Comparison of ENCODE assay signal across 9 cellular contexts in the genomic region with DNA sequence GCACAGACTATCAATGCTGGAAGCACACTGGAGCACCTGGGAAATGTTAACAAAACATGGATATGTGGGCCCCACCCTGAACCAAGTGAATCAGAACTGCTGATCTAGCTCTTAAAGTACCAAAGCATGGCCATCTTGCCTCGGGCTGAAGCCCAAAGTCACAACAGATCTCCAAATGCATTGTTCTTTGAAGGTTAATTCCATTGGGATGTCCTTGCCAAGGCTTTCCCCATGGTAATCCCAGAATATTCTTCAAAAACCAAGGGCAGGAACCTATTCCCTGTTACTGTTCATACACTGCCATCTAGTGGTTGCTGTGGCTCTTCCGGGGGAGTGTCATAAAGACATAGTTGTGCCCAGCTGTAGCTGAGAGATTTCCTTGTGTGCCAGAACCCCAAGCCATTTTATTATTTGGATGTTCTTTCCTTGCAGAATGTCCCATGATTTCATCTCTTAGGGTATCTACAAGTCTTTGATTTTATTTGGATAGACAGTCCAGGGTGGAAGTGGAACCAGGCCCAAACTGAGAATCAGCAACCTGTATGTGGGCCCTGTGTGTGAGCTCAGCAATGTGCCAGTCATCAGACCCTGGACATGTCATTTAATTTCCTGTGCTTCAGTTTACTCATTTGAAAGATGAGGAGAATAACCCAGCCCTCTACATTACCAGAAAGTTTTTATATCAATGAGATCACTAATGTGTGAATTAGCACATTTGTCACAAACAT.
A peak's percentile ranks its signal among the peaks of the same experiment; 100 is the strongest.
DNase-seq lines count a peak whose midpoint lies in the region; FAIRE-seq and TF ChIP-seq lines count a peak whose summit lies in the region.
"Had no signal": no experiment of that assay in that cellular context is flagged by ENCODE, and none has a peak within 500 bp of the region (broad histone marks: within the 10 kb centered on the region; RNA-seq: fewer than 3 reads in every experiment).

No MANE protein-coding gene starts in this region.

- no peaks in the 10 kb centered on the region for H3K27me3 ChIP-seq in vagina
- H3K27me3 ChIP-seq: BLaER1 had no signal

- TF ChIP-seq POLR2A in vagina (IDR thresholded peaks at IDR 0.05), result no peak

- DNase-seq in SIG-M5 treated with dmso at 0.1 percent for 504 hours (lab: John Stamatoyannopoulos, UW; ENCODE audit: unreplicated experiment) (peak; percentile 73), SIG-M5 (lab: John Stamatoyannopoulos, UW) (no peak), H4 (ENCODE audit: low spot score) (peak; percentile 85), M059J (ENCODE audit: low read depth) (peak; percentile 84), RCC 7860 (ENCODE audit: low spot score) (peak; percentile 60), medulla oblongata (ENCODE audit: extremely low spot score) (peak; percentile 95), vagina (ENCODE audit: extremely low spot score in 2 of 2) (no peak)

- no peak overlapping the region for H3K4me3 ChIP-seq in vagina
- H3K4me3 ChIP-seq: BLaER1 had no signal

- FAIRE-seq in RCC 7860 (lab: Jason Lieb, UNC) (peak; percentile 42), endometrium (lab: Jason Lieb, UNC) (peak; percentile 84)

- peak overlapping the region; percentile 47 for H3K27ac ChIP-seq in vagina
- H3K27ac ChIP-seq: BLaER1 had no signal

- peaks cover 25% of the 10 kb centered on the region for H3K4me1 ChIP-seq in vagina
- H3K4me1 ChIP-seq: BLaER1 had no signal

- H3K36me3 ChIP-seq in vagina, result no peaks in the 10 kb centered on the region
- H3K36me3 ChIP-seq: BLaER1 had no signal

- intact Hi-C loops in vagina (cut with DNase I), result loop anchor here (5.0 kb wide), 1 partner anchor 1099 kb away; no protein-coding TSS in a partner anchor

- no peaks in the 10 kb centered on the region for H3K9me3 ChIP-seq in vagina
- H3K9me3 ChIP-seq: BLaER1 had no signal

- TF ChIP-seq CTCF in vagina (IDR thresholded peaks at IDR 0.05), result peak; percentile 75 to 89 (median 79)

Comparison
In these comparisons a context has a peak if more than half of its experiments do, and no peak if none do; other contexts are left out.
1. DNase-seq: peak in SIG-M5 treated with dmso at 0.1 percent for 504 hours (single experiment), H4 (single experiment), M059J (single experiment), RCC 7860 (single experiment) and medulla oblongata (single experiment); none in SIG-M5 (single experiment) and vagina (0 of 2).